In the genomic region with DNA sequence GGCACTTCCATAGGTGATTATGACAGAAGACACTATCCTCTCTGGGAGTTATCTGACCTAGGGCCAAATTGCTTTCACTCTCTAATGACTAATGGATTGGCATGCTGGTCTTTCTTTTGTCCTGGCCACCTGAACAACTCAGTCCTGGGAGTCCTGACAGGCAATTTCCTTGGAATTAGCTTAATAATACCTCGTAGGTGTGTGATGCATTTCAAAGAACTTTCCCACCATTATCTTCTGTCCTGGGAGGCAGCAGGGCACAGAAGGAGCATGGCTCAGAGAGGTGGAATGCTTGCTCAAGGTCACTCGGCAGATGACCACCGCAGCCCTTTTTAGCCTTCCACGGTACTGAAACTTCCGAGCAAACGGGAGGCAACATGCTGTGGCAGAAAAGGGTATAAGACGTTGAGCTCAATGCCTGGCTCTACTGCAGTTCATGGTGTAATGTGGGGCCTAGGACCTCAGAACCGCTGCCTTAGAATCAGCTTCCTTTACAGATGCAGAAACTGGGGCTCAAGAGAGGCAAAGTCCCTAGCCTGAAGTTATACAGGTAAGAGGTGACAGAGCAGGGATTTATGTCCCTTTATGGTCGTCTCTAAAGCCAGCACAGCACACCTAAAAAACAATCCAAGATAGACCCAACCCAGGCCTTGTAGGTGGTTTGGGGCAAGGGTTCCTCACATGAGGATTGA, we compare ENCODE assay signal across 8 cellular contexts. TPM values are rescaled to one million over a fixed set of nuclear protein-coding genes. Genes with fewer than 3 reads are reported as not detected.
DNase-seq lines count a peak whose midpoint lies in the region; ATAC-seq lines count a peak whose summit lies in the region.

No MANE protein-coding gene starts in this region.

- ATAC-seq in stimulated activated effector memory CD8-positive, alpha-beta T cell treated with anti-CD3 and anti-CD28 coated beads, Interleukin-12 subunit alpha, Interleukin-12 subunit beta, amount 100 ng/mL, for 72 hours: no peak
- ATAC-seq in GM18517 (IDR thresholded peaks at IDR 0.05; ENCODE audit: unreplicated experiment): no peak
- ATAC-seq in GM21367 (IDR thresholded peaks at IDR 0.05; ENCODE audit: unreplicated experiment): no peak
- no peak for ATAC-seq in HG02763 (IDR thresholded peaks at IDR 0.05; ENCODE audit: unreplicated experiment)

- peak overlapping the region; percentile 72 for H3K9ac ChIP-seq in iPS-18a (ENCODE audit: low read length)

- peaks cover 57% of the 10 kb centered on the region for H3K4me1 Mint-ChIP-seq in activated T-helper 2 cell treated with anti-CD3 and anti-CD28 coated beads, Interferon-gamma antibody, Interleukin-2, Interleukin-4, amounts not matched to agents 10 μg/mL and 5 μg/mL and 100 μg/mL, durations not matched to agents 14 hours and 24 hours and 36 hours (ENCODE audit: low read depth)
- peaks cover 37% of the 10 kb centered on the region for H3K4me1 Mint-ChIP-seq in stimulated activated effector memory CD8-positive, alpha-beta T cell treated with anti-CD3 and anti-CD28 coated beads, Interleukin-12 subunit alpha, Interleukin-12 subunit beta, amount 100 ng/mL, for 72 hours

- peak overlapping the region; percentile 93 for H3K4me3 ChIP-seq in HAP-1
- H3K4me3 ChIP-seq in iPS-18a (ENCODE audit: low read length): peak overlapping the region; percentile 95

- peaks cover 48% of the 10 kb centered on the region for H3K4me1 ChIP-seq in HAP-1
- peaks cover 52% of the 10 kb centered on the region for H3K4me1 ChIP-seq in iPS-18a (ENCODE audit: control insufficient read depth, low read depth, low read length)

- peaks cover 14% of the 10 kb centered on the region for H3K36me3 Mint-ChIP-seq in activated T-helper 2 cell treated with anti-CD3 and anti-CD28 coated beads, Interferon-gamma antibody, Interleukin-2, Interleukin-4, amounts not matched to agents 10 μg/mL and 5 μg/mL and 100 μg/mL, durations not matched to agents 14 hours and 24 hours and 36 hours (ENCODE audit: low read depth)
- no peaks in the 10 kb centered on the region for H3K36me3 Mint-ChIP-seq in stimulated activated effector memory CD8-positive, alpha-beta T cell treated with anti-CD3 and anti-CD28 coated beads, Interleukin-12 subunit alpha, Interleukin-12 subunit beta, amount 100 ng/mL, for 72 hours

- H3K4me3 Mint-ChIP-seq in activated T-helper 2 cell treated with anti-CD3 and anti-CD28 coated beads, Interferon-gamma antibody, Interleukin-2, Interleukin-4, amounts not matched to agents 10 μg/mL and 5 μg/mL and 100 μg/mL, durations not matched to agents 14 hours and 24 hours and 36 hours (ENCODE audit: low read depth): peak overlapping the region; percentile 80
- peak overlapping the region; percentile 89 for H3K4me3 Mint-ChIP-seq in stimulated activated effector memory CD8-positive, alpha-beta T cell treated with anti-CD3 and anti-CD28 coated beads, Interleukin-12 subunit alpha, Interleukin-12 subunit beta, amount 100 ng/mL, for 72 hours

- DNase-seq in A172 (ENCODE audit: low spot score): peak; percentile 81
- DNase-seq in HAP-1 (ENCODE audit: low spot score in 2 of 2): peak; percentile 63 to 65
- DNase-seq in activated T-helper 2 cell treated with anti-CD3 and anti-CD28 coated beads, Interferon-gamma antibody, Interleukin-2, Interleukin-4, amounts not matched to agents 10 μg/mL and 5 μg/mL and 100 μg/mL, durations not matched to agents 14 hours and 24 hours and 36 hours (ENCODE audit: low spot score): no peak
- DNase-seq in stimulated activated effector memory CD8-positive, alpha-beta T cell treated with anti-CD3 and anti-CD28 coated beads, Interleukin-12 subunit alpha, Interleukin-12 subunit beta, amount 100 ng/mL, for 72 hours (ENCODE audit: low spot score in 2 of 2): no peak

- H3K27me3 ChIP-seq in HAP-1 (ENCODE audit: low read depth) (no peaks in the 10 kb centered on the region), iPS-18a (ENCODE audit: control insufficient read depth, insufficient read depth, low read length) (peaks cover 8% of the 10 kb centered on the region)

- H3K27ac ChIP-seq in iPS-18a (ENCODE audit: low read length): peak overlapping the region; percentile 73

- intact Hi-C loops in activated T-helper 2 cell treated with anti-CD3 and anti-CD28 coated beads, Interferon-gamma antibody, Interleukin-2, Interleukin-4, amounts not matched to agents 10 μg/mL and 5 μg/mL and 100 μg/mL, durations not matched to agents 14 hours and 24 hours and 36 hours (cut with micrococcal nuclease): no loop called here

- H3K36me3 ChIP-seq in HAP-1 (replicated peaks) (peaks cover 30% of the 10 kb centered on the region), iPS-18a (ENCODE audit: control insufficient read depth, low read depth, low read length) (peaks cover 7% of the 10 kb centered on the region)

- no peak overlapping the region for H3K27ac Mint-ChIP-seq in activated T-helper 2 cell treated with anti-CD3 and anti-CD28 coated beads, Interferon-gamma antibody, Interleukin-2, Interleukin-4, amounts not matched to agents 10 μg/mL and 5 μg/mL and 100 μg/mL, durations not matched to agents 14 hours and 24 hours and 36 hours
- no peak overlapping the region for H3K27ac Mint-ChIP-seq in stimulated activated effector memory CD8-positive, alpha-beta T cell treated with anti-CD3 and anti-CD28 coated beads, Interleukin-12 subunit alpha, Interleukin-12 subunit beta, amount 100 ng/mL, for 72 hours

- no peaks in the 10 kb centered on the region for H3K9me3 Mint-ChIP-seq in activated T-helper 2 cell treated with anti-CD3 and anti-CD28 coated beads, Interferon-gamma antibody, Interleukin-2, Interleukin-4, amounts not matched to agents 10 μg/mL and 5 μg/mL and 100 μg/mL, durations not matched to agents 14 hours and 24 hours and 36 hours
- no peaks in the 10 kb centered on the region for H3K9me3 Mint-ChIP-seq in stimulated activated effector memory CD8-positive, alpha-beta T cell treated with anti-CD3 and anti-CD28 coated beads, Interleukin-12 subunit alpha, Interleukin-12 subunit beta, amount 100 ng/mL, for 72 hours

- in situ Hi-C loops in HAP-1 (cut with MboI; ENCODE audit: low sequenced_read_pairs): no loop called here

- H3K27me3 Mint-ChIP-seq in activated T-helper 2 cell treated with anti-CD3 and anti-CD28 coated beads, Interferon-gamma antibody, Interleukin-2, Interleukin-4, amounts not matched to agents 10 μg/mL and 5 μg/mL and 100 μg/mL, durations not matched to agents 14 hours and 24 hours and 36 hours (ENCODE audit: low read depth): peaks cover 26% of the 10 kb centered on the region

- H3K9me3 ChIP-seq in HAP-1 (no peaks in the 10 kb centered on the region), iPS-18a (ENCODE audit: control insufficient read depth, low read depth, low read length) (no peaks in the 10 kb centered on the region)

RNA-seq across cellular contexts. Expression of a gene that starts 3.2 kb away (rescaled TPM):
- total RNA-seq in A172 (2014; rRNA removed; shearing (Covaris generic)): 83.7 and 244 TPM in 2 replicates
- total RNA-seq in activated T-helper 2 cell treated with anti-CD3 and anti-CD28 coated beads, Interferon-gamma antibody, Interleukin-2, Interleukin-4, amounts not matched to agents 10 μg/mL and 5 μg/mL and 100 μg/mL, durations not matched to agents 14 hours and 24 hours and 36 hours: 24.7 and 26.9 TPM in 2 replicates

RNA-seq across cellular contexts. Expression of a gene that starts 25.1 kb away (rescaled TPM):
- 3.8 and 4.0 TPM in 2 replicates for total RNA-seq in A172 (2014; rRNA removed; shearing (Covaris generic))
- total RNA-seq in activated T-helper 2 cell treated with anti-CD3 and anti-CD28 coated beads, Interferon-gamma antibody, Interleukin-2, Interleukin-4, amounts not matched to agents 10 μg/mL and 5 μg/mL and 100 μg/mL, durations not matched to agents 14 hours and 24 hours and 36 hours: 17.2 and 18.6 TPM in 2 replicates

Comparison
In these comparisons a context has a peak if more than half of its experiments do, and no peak if none do; other contexts are left out.
1. DNase-seq: peak in A172 (single experiment) and HAP-1 (2 of 2); none in activated T-helper 2 cell treated with anti-CD3 and anti-CD28 coated beads, Interferon-gamma antibody, Interleukin-2, Interleukin-4, amounts not matched to agents 10 μg/mL and 5 μg/mL and 100 μg/mL, durations not matched to agents 14 hours and 24 hours and 36 hours (single experiment) and stimulated activated effector memory CD8-positive, alpha-beta T cell treated with anti-CD3 and anti-CD28 coated beads, Interleukin-12 subunit alpha, Interleukin-12 subunit beta, amount 100 ng/mL, for 72 hours (0 of 2).